In genomic region chr4:39124885-39125599, GRCh38 we compare ENCODE assay signal across 14 cellular contexts. TPM values are rescaled to one million over a fixed set of nuclear protein-coding genes. Genes with fewer than 3 reads are reported as not detected.
DNase-seq lines count a peak whose midpoint lies in the region; ATAC-seq and TF ChIP-seq lines count a peak whose summit lies in the region.
"Had no signal": no experiment of that assay in that cellular context is flagged by ENCODE, and none has a peak within 500 bp of the region (broad histone marks: within the 10 kb centered on the region; RNA-seq: fewer than 3 reads in every experiment).

No MANE protein-coding gene starts in this region.

- H3K4me3 ChIP-seq in coronary artery (no peak overlapping the region), left ventricle myocardium inferior (no peak overlapping the region)

- TF ChIP-seq CTCF in coronary artery (IDR thresholded peaks at IDR 0.05) (no peak), left ventricle myocardium inferior (IDR thresholded peaks at IDR 0.05; ENCODE audit: borderline replicate concordance) (no peak)

- peak overlapping the region; percentile 6 for H3K4me3 Mint-ChIP-seq in memory B cell
- H3K4me3 Mint-ChIP-seq: activated naive CD8-positive, alpha-beta T cell had no signal

- intact Hi-C loops in left ventricle myocardium inferior (cut with micrococcal nuclease) = no loop called here

- DNase-seq in memory B cell (ENCODE audit: low spot score in 2 of 2) (peak in 1 of 2 donors; percentile 49), coronary artery (ENCODE audit: low spot score) (no peak), left ventricle myocardium inferior (no peak), hypothalamus (lab: John Stamatoyannopoulos, UW) (no peak)
- DNase-seq in effector CD4-positive, alpha-beta T cell = no peak
- DNase-seq: activated CD4-positive, alpha-beta T cell treated with anti-CD3 and anti-CD28 coated beads, Interleukin-2, amount 50 U/mL, for 4 hours; cortex of kidney; NCI-H1048; NCI-H748 treated with DMSO at 0.1 percent for 48 hours had no signal

- no peaks in the 10 kb centered on the region for H3K4me1 ChIP-seq in left ventricle myocardium inferior

- H3K9me3 Mint-ChIP-seq in memory B cell = peaks cover 8% of the 10 kb centered on the region

- peaks cover 23% of the 10 kb centered on the region for H3K36me3 ChIP-seq in left ventricle myocardium inferior

- peaks cover 20% of the 10 kb centered on the region for H3K36me3 Mint-ChIP-seq in memory B cell

- H3K27ac Mint-ChIP-seq in memory B cell = peak overlapping the region; percentile 81
- H3K27ac Mint-ChIP-seq: activated naive CD8-positive, alpha-beta T cell had no signal

- H3K27me3 Mint-ChIP-seq in memory B cell = no peaks in the 10 kb centered on the region
- H3K27me3 Mint-ChIP-seq: activated naive CD8-positive, alpha-beta T cell had no signal

- ATAC-seq in GM19035 (IDR thresholded peaks at IDR 0.05; ENCODE audit: unreplicated experiment) (peak; percentile 76), GM21825 (IDR thresholded peaks at IDR 0.05; ENCODE audit: unreplicated experiment) (peak; percentile 74), HG03354 (IDR thresholded peaks at IDR 0.05; ENCODE audit: poor library complexity, severe bottlenecking, unreplicated experiment) (peak; percentile 94), memory B cell (ENCODE audit: low read depth) (peak; percentile 93)

- no peaks in the 10 kb centered on the region for H3K27me3 ChIP-seq in left ventricle myocardium inferior (ENCODE audit: low read depth)

- peaks cover 14% of the 10 kb centered on the region for H3K4me1 Mint-ChIP-seq in memory B cell

- H3K27ac ChIP-seq in coronary artery (no peak overlapping the region), left ventricle myocardium inferior (replicated peaks) (no peak overlapping the region)
- H3K27ac ChIP-seq: HL-60 had no signal

- peaks cover 10% of the 10 kb centered on the region for H3K9me3 ChIP-seq in left ventricle myocardium inferior (replicated peaks)

RNA-seq across cellular contexts. Expression of gene WDR19, which starts 57.3 kb away (rescaled TPM):
- total RNA-seq in left ventricle myocardium inferior = 10.4 TPM
